ENCODE assay signal across 1 cellular context in the genomic region with DNA sequence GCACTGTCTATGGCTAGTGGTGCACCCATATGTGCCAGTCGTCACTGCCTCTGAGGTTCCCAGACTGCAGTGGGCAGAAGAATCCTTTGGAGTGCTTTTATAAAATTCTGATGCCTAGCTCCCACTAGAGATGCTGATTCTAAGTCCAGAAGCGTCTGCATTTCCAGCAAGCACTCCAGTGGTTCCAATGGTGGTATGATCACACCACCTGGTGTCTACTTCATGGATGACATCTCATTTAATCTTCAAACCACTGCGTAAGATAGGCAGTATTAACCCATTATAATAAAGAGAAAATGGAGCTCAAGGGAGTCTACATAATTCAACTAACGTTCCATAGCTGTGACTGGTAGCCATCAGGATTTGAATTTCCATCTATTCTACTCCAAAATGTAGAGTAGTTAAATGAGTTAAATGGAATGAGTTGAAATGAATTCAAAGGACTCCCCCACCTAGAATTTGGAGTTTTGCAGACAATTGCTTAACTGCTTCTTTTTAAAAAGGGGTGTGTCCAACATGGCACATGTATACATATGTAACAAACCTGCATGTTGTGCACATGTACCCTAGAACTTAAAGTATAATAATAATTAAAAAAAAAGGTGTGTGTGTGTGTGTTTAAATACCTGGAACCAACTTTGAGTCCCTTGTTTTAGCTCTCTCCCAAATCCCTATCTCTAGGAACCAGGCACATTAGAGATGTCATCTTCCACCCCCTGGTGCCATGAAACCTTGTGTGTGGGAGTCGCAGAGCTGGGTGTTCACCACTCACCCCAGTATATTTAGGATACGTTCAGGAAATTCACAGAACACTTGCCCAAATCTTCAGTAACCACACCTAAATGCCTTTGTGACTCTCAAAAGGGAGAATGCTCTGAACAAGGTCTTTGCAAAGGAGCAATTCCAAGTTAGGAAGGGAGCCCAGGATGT.
TF ChIP-seq lines count a peak whose summit lies in the region.

No MANE protein-coding gene starts in this region.

TF ChIP-seq in GM12878, 131 proteins besides CTCF, POLR2A, EP300 and RAD21:
- peak; percentile 81 for TF ChIP-seq SMC3 (IDR thresholded peaks at IDR 0.05; ENCODE audit: borderline replicate concordance, low read length)
- no peak for TF ChIP-seq CBX5 (IDR thresholded peaks at IDR 0.05; ENCODE audit: low read depth)
- TF ChIP-seq CBFB (IDR thresholded peaks at IDR 0.05; ENCODE audit: low read depth): no peak
TF ChIP-seq in GM12878: peak in this region for 1.
